ENCODE assay signal across 10 cellular contexts in genomic region chr10:102775201-102775972, GRCh38. TPM values are rescaled to one million over a fixed set of nuclear protein-coding genes. Genes with fewer than 3 reads are reported as not detected.
DNase-seq lines count a peak whose midpoint lies in the region; ATAC-seq and TF ChIP-seq lines count a peak whose summit lies in the region.
"Had no signal": no experiment of that assay in that cellular context is flagged by ENCODE, and none has a peak within 500 bp of the region (broad histone marks: within the 10 kb centered on the region; RNA-seq: fewer than 3 reads in every experiment).

No MANE protein-coding gene starts in this region.

- H3K9me3 ChIP-seq in tibial artery = no peaks in the 10 kb centered on the region

- H3K27me3 ChIP-seq in tibial artery = no peaks in the 10 kb centered on the region

- H3K27me3 Mint-ChIP-seq in T-helper 2 cell treated with Interferon-gamma antibody and Interleukin-4, amounts not matched to agents 5 μg/mL and 100 μg/mL, for 36 hours (ENCODE audit: low read depth) = no peaks in the 10 kb centered on the region
- peaks cover 2% of the 10 kb centered on the region for H3K27me3 Mint-ChIP-seq in endothelial cell (ENCODE audit: unreplicated experiment)

- H3K36me3 ChIP-seq in tibial artery = no peaks in the 10 kb centered on the region

- no peak for DNase-seq in T-helper 2 cell treated with Interferon-gamma antibody and Interleukin-4, amounts not matched to agents 5 μg/mL and 100 μg/mL, for 36 hours (ENCODE audit: low spot score)
- DNase-seq in T-helper 2 cell = no peak
- no peak for DNase-seq in endothelial cell (ENCODE audit: low spot score)
- DNase-seq in mucosa of gallbladder (ENCODE audit: low spot score) = peak; percentile 33
- DNase-seq in tibial artery = peak; percentile 92 to 98
- DNase-seq in KG1 (lab: John Stamatoyannopoulos, UW) = no peak
- DNase-seq: Karpas-422 had no signal

- no peak for TF ChIP-seq CTCF in endothelial cell (IDR thresholded peaks at IDR 0.05; ENCODE audit: unreplicated experiment)
- TF ChIP-seq CTCF in tibial artery (IDR thresholded peaks at IDR 0.05) = no peak

- peaks cover 10% of the 10 kb centered on the region for H3K36me3 Mint-ChIP-seq in T-helper 2 cell treated with Interferon-gamma antibody and Interleukin-4, amounts not matched to agents 5 μg/mL and 100 μg/mL, for 36 hours (ENCODE audit: low read depth)
- H3K36me3 Mint-ChIP-seq in endothelial cell (ENCODE audit: low read depth, unreplicated experiment) = peaks cover 5% of the 10 kb centered on the region

- intact Hi-C loops in tibial artery (cut with DNase I; ENCODE audit: low total_unique reads) = loop anchor here (2.0 to 5.0 kb wide), 2 partner anchors 33 to 39 kb away; partner anchors contain the start of gene WBP1L

- H3K27ac Mint-ChIP-seq in T-helper 2 cell treated with Interferon-gamma antibody and Interleukin-4, amounts not matched to agents 5 μg/mL and 100 μg/mL, for 36 hours = no peak overlapping the region
- peak overlapping the region; percentile 93 for H3K27ac Mint-ChIP-seq in endothelial cell (ENCODE audit: unreplicated experiment)

- ATAC-seq in HG02973 (IDR thresholded peaks at IDR 0.05; ENCODE audit: unreplicated experiment) (no peak), GM19397 (IDR thresholded peaks at IDR 0.05; ENCODE audit: unreplicated experiment) (no peak)

- H3K4me1 ChIP-seq in tibial artery = peaks cover 5 to 98% (median 78%) of the 10 kb centered on the region in 4 donors

- H3K27ac ChIP-seq in tibial artery = peak overlapping the region; percentile 83 to 95
- H3K27ac ChIP-seq: 22Rv1 had no signal

- H3K9me3 Mint-ChIP-seq in T-helper 2 cell treated with Interferon-gamma antibody and Interleukin-4, amounts not matched to agents 5 μg/mL and 100 μg/mL, for 36 hours = no peaks in the 10 kb centered on the region
- no peaks in the 10 kb centered on the region for H3K9me3 Mint-ChIP-seq in endothelial cell (ENCODE audit: unreplicated experiment)

- peak overlapping the region; percentile 49 to 59 for H3K4me3 ChIP-seq in tibial artery

- H3K4me1 Mint-ChIP-seq in T-helper 2 cell treated with Interferon-gamma antibody and Interleukin-4, amounts not matched to agents 5 μg/mL and 100 μg/mL, for 36 hours (ENCODE audit: low read depth) = peaks cover 29% of the 10 kb centered on the region
- H3K4me1 Mint-ChIP-seq in endothelial cell (ENCODE audit: unreplicated experiment) = peaks cover 46% of the 10 kb centered on the region

- peak overlapping the region; percentile 17 for H3K4me3 Mint-ChIP-seq in T-helper 2 cell treated with Interferon-gamma antibody and Interleukin-4, amounts not matched to agents 5 μg/mL and 100 μg/mL, for 36 hours
- no peak overlapping the region for H3K4me3 Mint-ChIP-seq in endothelial cell (ENCODE audit: unreplicated experiment)

RNA-seq across cellular contexts. Expression of gene WBP1L, which starts 31.6 kb away (rescaled TPM):
- 49.4 TPM for total RNA-seq in endothelial cell (ENCODE audit: unreplicated experiment)
- total RNA-seq in mucosa of gallbladder = 58.1 TPM

Comparison
In these comparisons a context has a peak if more than half of its experiments do, and no peak if none do; other contexts are left out.
1. DNase-seq: peak in mucosa of gallbladder (single experiment) and tibial artery (2 of 2); none in T-helper 2 cell treated with Interferon-gamma antibody and Interleukin-4, amounts not matched to agents 5 μg/mL and 100 μg/mL, for 36 hours (single experiment), T-helper 2 cell (0 of 5), endothelial cell (single experiment) and KG1 (single experiment).